ENCODE assay signal across 1 cellular context in the genomic region with DNA sequence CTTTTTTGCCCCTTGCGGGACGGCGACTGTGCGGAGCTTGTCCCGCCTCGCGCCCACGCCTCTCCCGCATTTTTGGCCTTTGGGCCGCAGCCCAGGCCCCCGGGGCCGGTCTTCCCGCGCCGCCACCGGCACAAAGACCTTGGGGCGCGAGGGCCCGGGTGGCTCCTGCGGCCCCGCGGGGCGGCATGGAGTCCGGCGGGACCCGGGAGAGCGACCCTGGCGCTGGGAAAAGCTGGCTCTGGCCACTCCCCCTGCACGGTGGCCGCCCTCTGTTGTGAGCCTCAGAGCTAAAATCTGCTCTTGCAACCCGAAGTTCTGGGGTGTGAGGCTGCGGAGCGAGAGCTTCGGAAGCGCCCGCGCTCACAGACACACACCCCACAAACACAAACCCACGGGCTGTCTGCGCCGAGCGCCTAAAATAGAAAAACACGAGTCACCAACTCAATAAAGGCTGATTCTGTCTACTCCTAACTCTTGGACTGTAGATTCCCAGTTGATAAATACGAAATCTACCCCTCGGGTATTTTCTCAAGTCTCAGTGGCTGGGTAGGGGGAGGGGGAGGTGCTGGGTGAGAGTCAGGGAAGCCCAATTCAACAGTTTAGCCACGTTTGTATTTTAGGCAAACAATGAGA.
TF ChIP-seq lines count a peak whose summit lies in the region.

No MANE protein-coding gene starts in this region.

TF ChIP-seq in HepG2, 621 proteins besides CTCF, POLR2A, EP300 and RAD21 (continued from another document and continues in another):
- TF ChIP-seq SATB2 (CRISPR knock-in tag; IDR thresholded peaks at IDR 0.05) (no peak), TBP (CRISPR knock-in tag; IDR thresholded peaks at IDR 0.05) (no peak), STAT5B (CRISPR knock-in tag; IDR thresholded peaks at IDR 0.05) (no peak), ZNF547 (CRISPR knock-in tag; IDR thresholded peaks at IDR 0.05) (peak; percentile 45; the same call in 1 of the 2 replicates), ATF7-NPFF (CRISPR knock-in tag; IDR thresholded peaks at IDR 0.05; ENCODE audit: low read depth) (0 out of 2 replicates have a peak, but pooled peaks have one; percentile 47), ZNF234 (CRISPR knock-in tag; conservative IDR thresholded peaks at IDR 0.05) (peak; percentile 60; the same call in 1 of the 2 replicates), HOXA3 (CRISPR knock-in tag; IDR thresholded peaks at IDR 0.05) (peak; percentile 39), ZNF326 (CRISPR knock-in tag; IDR thresholded peaks at IDR 0.05; ENCODE audit: borderline replicate concordance) (no peak), BRCA1 (CRISPR knock-in tag; IDR thresholded peaks at IDR 0.05) (peak; percentile 30; the same call in 1 of the 2 replicates), PHF21A (CRISPR knock-in tag; IDR thresholded peaks at IDR 0.05) (peak; percentile 23; the same call in 1 of the 2 replicates), ZNF207 (IDR thresholded peaks at IDR 0.05; ENCODE audit: borderline replicate concordance) (no peak)
- TF ChIP-seq, protein P1, sequence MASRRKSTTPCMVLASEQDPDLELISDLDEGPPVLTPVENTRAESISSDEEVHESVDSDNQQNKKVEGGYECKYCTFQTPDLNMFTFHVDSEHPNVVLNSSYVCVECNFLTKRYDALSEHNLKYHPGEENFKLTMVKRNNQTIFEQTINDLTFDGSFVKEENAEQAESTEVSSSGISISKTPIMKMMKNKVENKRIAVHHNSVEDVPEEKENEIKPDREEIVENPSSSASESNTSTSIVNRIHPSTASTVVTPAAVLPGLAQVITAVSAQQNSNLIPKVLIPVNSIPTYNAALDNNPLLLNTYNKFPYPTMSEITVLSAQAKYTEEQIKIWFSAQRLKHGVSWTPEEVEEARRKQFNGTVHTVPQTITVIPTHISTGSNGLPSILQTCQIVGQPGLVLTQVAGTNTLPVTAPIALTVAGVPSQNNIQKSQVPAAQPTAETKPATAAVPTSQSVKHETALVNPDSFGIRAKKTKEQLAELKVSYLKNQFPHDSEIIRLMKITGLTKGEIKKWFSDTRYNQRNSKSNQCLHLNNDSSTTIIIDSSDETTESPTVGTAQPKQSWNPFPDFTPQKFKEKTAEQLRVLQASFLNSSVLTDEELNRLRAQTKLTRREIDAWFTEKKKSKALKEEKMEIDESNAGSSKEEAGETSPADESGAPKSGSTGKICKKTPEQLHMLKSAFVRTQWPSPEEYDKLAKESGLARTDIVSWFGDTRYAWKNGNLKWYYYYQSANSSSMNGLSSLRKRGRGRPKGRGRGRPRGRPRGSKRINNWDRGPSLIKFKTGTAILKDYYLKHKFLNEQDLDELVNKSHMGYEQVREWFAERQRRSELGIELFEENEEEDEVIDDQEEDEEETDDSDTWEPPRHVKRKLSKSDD (CRISPR knock-in tag; IDR thresholded peaks at IDR 0.05; ENCODE audit: low read depth): no peak
- TF ChIP-seq, protein P2, sequence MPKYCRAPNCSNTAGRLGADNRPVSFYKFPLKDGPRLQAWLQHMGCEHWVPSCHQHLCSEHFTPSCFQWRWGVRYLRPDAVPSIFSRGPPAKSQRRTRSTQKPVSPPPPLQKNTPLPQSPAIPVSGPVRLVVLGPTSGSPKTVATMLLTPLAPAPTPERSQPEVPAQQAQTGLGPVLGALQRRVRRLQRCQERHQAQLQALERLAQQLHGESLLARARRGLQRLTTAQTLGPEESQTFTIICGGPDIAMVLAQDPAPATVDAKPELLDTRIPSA (CRISPR knock-in tag; IDR thresholded peaks at IDR 0.05; ENCODE audit: borderline replicate concordance): peak; percentile 60; the same call in 1 of the 2 replicates
- TF ChIP-seq, protein P3, sequence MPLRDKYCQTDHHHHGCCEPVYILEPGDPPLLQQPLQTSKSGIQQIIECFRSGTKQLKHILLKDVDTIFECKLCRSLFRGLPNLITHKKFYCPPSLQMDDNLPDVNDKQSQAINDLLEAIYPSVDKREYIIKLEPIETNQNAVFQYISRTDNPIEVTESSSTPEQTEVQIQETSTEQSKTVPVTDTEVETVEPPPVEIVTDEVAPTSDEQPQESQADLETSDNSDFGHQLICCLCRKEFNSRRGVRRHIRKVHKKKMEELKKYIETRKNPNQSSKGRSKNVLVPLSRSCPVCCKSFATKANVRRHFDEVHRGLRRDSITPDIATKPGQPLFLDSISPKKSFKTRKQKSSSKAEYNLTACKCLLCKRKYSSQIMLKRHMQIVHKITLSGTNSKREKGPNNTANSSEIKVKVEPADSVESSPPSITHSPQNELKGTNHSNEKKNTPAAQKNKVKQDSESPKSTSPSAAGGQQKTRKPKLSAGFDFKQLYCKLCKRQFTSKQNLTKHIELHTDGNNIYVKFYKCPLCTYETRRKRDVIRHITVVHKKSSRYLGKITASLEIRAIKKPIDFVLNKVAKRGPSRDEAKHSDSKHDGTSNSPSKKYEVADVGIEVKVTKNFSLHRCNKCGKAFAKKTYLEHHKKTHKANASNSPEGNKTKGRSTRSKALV (CRISPR knock-in tag; IDR thresholded peaks at IDR 0.05): peak; percentile 76; the same call in 1 of the 2 replicates
- TF ChIP-seq, protein P4, sequence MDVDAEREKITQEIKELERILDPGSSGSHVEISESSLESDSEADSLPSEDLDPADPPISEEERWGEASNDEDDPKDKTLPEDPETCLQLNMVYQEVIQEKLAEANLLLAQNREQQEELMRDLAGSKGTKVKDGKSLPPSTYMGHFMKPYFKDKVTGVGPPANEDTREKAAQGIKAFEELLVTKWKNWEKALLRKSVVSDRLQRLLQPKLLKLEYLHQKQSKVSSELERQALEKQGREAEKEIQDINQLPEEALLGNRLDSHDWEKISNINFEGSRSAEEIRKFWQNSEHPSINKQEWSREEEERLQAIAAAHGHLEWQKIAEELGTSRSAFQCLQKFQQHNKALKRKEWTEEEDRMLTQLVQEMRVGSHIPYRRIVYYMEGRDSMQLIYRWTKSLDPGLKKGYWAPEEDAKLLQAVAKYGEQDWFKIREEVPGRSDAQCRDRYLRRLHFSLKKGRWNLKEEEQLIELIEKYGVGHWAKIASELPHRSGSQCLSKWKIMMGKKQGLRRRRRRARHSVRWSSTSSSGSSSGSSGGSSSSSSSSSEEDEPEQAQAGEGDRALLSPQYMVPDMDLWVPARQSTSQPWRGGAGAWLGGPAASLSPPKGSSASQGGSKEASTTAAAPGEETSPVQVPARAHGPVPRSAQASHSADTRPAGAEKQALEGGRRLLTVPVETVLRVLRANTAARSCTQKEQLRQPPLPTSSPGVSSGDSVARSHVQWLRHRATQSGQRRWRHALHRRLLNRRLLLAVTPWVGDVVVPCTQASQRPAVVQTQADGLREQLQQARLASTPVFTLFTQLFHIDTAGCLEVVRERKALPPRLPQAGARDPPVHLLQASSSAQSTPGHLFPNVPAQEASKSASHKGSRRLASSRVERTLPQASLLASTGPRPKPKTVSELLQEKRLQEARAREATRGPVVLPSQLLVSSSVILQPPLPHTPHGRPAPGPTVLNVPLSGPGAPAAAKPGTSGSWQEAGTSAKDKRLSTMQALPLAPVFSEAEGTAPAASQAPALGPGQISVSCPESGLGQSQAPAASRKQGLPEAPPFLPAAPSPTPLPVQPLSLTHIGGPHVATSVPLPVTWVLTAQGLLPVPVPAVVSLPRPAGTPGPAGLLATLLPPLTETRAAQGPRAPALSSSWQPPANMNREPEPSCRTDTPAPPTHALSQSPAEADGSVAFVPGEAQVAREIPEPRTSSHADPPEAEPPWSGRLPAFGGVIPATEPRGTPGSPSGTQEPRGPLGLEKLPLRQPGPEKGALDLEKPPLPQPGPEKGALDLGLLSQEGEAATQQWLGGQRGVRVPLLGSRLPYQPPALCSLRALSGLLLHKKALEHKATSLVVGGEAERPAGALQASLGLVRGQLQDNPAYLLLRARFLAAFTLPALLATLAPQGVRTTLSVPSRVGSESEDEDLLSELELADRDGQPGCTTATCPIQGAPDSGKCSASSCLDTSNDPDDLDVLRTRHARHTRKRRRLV (CRISPR knock-in tag; IDR thresholded peaks at IDR 0.05): peak; percentile 86; the same call in 1 of the 2 replicates
- TF ChIP-seq, protein P5, sequence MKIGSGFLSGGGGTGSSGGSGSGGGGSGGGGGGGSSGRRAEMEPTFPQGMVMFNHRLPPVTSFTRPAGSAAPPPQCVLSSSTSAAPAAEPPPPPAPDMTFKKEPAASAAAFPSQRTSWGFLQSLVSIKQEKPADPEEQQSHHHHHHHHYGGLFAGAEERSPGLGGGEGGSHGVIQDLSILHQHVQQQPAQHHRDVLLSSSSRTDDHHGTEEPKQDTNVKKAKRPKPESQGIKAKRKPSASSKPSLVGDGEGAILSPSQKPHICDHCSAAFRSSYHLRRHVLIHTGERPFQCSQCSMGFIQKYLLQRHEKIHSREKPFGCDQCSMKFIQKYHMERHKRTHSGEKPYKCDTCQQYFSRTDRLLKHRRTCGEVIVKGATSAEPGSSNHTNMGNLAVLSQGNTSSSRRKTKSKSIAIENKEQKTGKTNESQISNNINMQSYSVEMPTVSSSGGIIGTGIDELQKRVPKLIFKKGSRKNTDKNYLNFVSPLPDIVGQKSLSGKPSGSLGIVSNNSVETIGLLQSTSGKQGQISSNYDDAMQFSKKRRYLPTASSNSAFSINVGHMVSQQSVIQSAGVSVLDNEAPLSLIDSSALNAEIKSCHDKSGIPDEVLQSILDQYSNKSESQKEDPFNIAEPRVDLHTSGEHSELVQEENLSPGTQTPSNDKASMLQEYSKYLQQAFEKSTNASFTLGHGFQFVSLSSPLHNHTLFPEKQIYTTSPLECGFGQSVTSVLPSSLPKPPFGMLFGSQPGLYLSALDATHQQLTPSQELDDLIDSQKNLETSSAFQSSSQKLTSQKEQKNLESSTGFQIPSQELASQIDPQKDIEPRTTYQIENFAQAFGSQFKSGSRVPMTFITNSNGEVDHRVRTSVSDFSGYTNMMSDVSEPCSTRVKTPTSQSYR (CRISPR knock-in tag; IDR thresholded peaks at IDR 0.05; ENCODE audit: borderline replicate concordance): no peak
- TF ChIP-seq, protein P6, sequence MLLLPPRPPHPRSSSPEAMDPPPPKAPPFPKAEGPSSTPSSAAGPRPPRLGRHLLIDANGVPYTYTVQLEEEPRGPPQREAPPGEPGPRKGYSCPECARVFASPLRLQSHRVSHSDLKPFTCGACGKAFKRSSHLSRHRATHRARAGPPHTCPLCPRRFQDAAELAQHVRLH (CRISPR knock-in tag; IDR thresholded peaks at IDR 0.05; ENCODE audit: borderline replicate concordance, low read depth): 0 out of 2 replicates have a peak, but pooled peaks have one; percentile 27
- TF ChIP-seq, protein P7, sequence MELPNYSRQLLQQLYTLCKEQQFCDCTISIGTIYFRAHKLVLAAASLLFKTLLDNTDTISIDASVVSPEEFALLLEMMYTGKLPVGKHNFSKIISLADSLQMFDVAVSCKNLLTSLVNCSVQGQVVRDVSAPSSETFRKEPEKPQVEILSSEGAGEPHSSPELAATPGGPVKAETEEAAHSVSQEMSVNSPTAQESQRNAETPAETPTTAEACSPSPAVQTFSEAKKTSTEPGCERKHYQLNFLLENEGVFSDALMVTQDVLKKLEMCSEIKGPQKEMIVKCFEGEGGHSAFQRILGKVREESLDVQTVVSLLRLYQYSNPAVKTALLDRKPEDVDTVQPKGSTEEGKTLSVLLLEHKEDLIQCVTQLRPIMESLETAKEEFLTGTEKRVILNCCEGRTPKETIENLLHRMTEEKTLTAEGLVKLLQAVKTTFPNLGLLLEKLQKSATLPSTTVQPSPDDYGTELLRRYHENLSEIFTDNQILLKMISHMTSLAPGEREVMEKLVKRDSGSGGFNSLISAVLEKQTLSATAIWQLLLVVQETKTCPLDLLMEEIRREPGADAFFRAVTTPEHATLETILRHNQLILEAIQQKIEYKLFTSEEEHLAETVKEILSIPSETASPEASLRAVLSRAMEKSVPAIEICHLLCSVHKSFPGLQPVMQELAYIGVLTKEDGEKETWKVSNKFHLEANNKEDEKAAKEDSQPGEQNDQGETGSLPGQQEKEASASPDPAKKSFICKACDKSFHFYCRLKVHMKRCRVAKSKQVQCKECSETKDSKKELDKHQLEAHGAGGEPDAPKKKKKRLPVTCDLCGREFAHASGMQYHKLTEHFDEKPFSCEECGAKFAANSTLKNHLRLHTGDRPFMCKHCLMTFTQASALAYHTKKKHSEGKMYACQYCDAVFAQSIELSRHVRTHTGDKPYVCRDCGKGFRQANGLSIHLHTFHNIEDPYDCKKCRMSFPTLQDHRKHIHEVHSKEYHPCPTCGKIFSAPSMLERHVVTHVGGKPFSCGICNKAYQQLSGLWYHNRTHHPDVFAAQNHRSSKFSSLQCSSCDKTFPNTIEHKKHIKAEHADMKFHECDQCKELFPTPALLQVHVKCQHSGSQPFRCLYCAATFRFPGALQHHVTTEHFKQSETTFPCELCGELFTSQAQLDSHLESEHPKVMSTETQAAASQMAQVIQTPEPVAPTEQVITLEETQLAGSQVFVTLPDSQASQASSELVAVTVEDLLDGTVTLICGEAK (IDR thresholded peaks at IDR 0.05): no peak
- TF ChIP-seq, protein P7 (CRISPR knock-in tag; IDR thresholded peaks at IDR 0.05): peak; percentile 33; the same call in 1 of the 2 replicates
- TF ChIP-seq, protein P8, sequence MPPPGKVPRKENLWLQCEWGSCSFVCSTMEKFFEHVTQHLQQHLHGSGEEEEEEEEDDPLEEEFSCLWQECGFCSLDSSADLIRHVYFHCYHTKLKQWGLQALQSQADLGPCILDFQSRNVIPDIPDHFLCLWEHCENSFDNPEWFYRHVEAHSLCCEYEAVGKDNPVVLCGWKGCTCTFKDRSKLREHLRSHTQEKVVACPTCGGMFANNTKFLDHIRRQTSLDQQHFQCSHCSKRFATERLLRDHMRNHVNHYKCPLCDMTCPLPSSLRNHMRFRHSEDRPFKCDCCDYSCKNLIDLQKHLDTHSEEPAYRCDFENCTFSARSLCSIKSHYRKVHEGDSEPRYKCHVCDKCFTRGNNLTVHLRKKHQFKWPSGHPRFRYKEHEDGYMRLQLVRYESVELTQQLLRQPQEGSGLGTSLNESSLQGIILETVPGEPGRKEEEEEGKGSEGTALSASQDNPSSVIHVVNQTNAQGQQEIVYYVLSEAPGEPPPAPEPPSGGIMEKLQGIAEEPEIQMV (CRISPR knock-in tag; IDR thresholded peaks at IDR 0.05; ENCODE audit: low read depth): peak; percentile 40; the same call in 1 of the 2 replicates
